Comparison of ENCODE assay signal across 23 cellular contexts in the genomic region with DNA sequence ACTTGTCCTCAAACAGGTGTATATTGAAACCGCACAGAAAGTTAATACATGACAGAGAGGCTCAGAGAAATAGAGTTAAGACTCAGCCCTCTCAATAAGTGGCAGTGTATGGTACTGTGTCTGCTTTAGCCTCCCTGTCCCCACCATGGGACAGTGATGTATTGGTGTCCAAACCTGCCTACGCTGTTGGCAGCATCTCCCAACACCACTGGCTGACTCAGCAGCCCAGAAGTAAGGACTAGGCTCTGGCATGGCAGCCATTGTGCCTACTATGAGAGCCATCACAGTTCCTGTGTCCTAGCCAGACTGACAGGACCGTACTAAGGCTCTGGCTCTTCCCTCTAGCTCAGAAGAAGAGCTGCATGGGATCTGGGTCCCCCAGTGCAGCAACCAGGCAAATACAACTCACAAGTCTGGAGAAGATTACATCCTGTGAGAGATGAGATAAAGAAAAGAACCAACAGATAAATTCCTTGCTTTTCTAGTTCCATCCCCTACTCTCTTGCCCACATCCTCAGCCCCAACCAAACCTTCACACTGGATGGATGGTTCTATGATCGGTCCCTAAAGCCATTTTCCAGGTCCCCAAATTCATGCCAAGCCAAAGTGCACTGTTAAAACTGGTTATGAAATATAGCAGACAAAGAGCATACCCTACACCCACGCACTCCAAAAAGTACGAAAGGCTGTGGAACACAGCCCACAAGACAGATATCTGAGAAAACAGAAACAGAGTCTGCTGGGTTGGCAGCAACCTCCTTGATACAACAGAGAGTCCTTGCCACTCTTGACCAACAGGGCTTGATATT.
"Had no signal": no experiment of that assay in that cellular context is flagged by ENCODE, and none has a peak within 500 bp of the region (broad histone marks: within the 10 kb centered on the region; RNA-seq: fewer than 3 reads in every experiment).

No MANE protein-coding gene starts in this region.

- DNase-seq: colonic mucosa; dermis blood vessel endothelial cell; effector CD4-positive, alpha-beta T cell; endodermal cell; heart left ventricle; hippocampal formation; left colon; left ventricle myocardium superior; naive thymus-derived CD8-positive, alpha-beta T cell; sigmoid colon; stimulated activated CD4-positive, alpha-beta T cell treated with anti-CD3 and anti-CD28 coated beads, Interleukin-2, amount 100 ng/mL, for 24 hours; stimulated activated CD4-positive, alpha-beta T cell treated with anti-CD3 and anti-CD28 coated beads, Interleukin-4, amount 100 ng/mL, for 4 hours; stimulated activated naive B cell treated with anti-CD40 and anti-IgM and Interleukin-4, amounts not matched to agents 10 μg/mL and 1 μg/mL and 100 μg/mL, for 72 hours; stimulated activated naive CD8-positive, alpha-beta T cell treated with anti-CD3 and anti-CD28 coated beads, Interleukin-15, amount 100 ng/mL, for 72 hours; testis had no signal

- H3K27ac ChIP-seq: colonic mucosa, heart left ventricle, neutrophil, right atrium auricular region, sigmoid colon, skin epidermis, testis, tibial nerve had no signal

- ATAC-seq: heart left ventricle; left colon; left ventricle myocardium superior; mucosa of descending colon; naive thymus-derived CD8-positive, alpha-beta T cell; stimulated activated naive CD8-positive, alpha-beta T cell treated with anti-CD3 and anti-CD28 coated beads, Interleukin-15, amount 100 ng/mL, for 72 hours had no signal

- H3K4me3 ChIP-seq: colonic mucosa, heart left ventricle, lung, mucosa of descending colon, right atrium auricular region, sigmoid colon, skin epidermis, testis, tibial nerve had no signal

- H3K36me3 ChIP-seq: colonic mucosa, heart left ventricle, neutrophil, right atrium auricular region, sigmoid colon, tibial nerve had no signal

- FAIRE-seq: endothelial cell of umbilical vein, frontal cortex had no signal

- H3K9me3 ChIP-seq: colonic mucosa, mucosa of descending colon, neutrophil, right atrium auricular region, sigmoid colon, testis, tibial nerve had no signal

- H3K4me1 ChIP-seq: colonic mucosa, heart left ventricle, right atrium auricular region, sigmoid colon, testis, tibial nerve had no signal

- H3K27me3 ChIP-seq: colonic mucosa, heart left ventricle, neutrophil, right atrium auricular region, sigmoid colon, testis, tibial nerve had no signal
